11 cellular contexts compared by ENCODE assay signal in genomic region chr11:78290293-78291176, GRCh38.
DNase-seq lines count a peak whose midpoint lies in the region; ATAC-seq and TF ChIP-seq lines count a peak whose summit lies in the region.
"Had no signal": no experiment of that assay in that cellular context is flagged by ENCODE, and none has a peak within 500 bp of the region (broad histone marks: within the 10 kb centered on the region; RNA-seq: fewer than 3 reads in every experiment).

No MANE protein-coding gene starts in this region.

- peaks cover 39% of the 10 kb centered on the region for H3K4me1 Mint-ChIP-seq in activated naive CD8-positive, alpha-beta T cell treated with anti-CD3 and anti-CD28 coated beads, Interleukin-2, amount 10 ng/mL, durations not matched to agents 7 days and 5 days

- H3K4me1 ChIP-seq in right lobe of liver: peaks cover 0 to 23% (median 8%) of the 10 kb centered on the region in 4 donors

- no peaks in the 10 kb centered on the region for H3K36me3 ChIP-seq in BJ (ENCODE audit: control insufficient read depth, insufficient read depth, low read length)
- no peaks in the 10 kb centered on the region for H3K36me3 ChIP-seq in right lobe of liver
- H3K36me3 ChIP-seq: thyroid gland had no signal

- peak overlapping the region; percentile 80 for H3K27ac Mint-ChIP-seq in activated naive CD8-positive, alpha-beta T cell treated with anti-CD3 and anti-CD28 coated beads, Interleukin-2, amount 10 ng/mL, durations not matched to agents 7 days and 5 days

- H3K4me3 ChIP-seq in BJ (ENCODE audit: low read depth, low read length) (no peak overlapping the region), right lobe of liver (no peak overlapping the region)
- H3K4me3 ChIP-seq: thyroid gland had no signal

- CTCF ChIA-PET in BJ (lab: Yijun Ruan, JAX): no interaction called here

- H3K36me3 Mint-ChIP-seq in activated naive CD8-positive, alpha-beta T cell treated with anti-CD3 and anti-CD28 coated beads, Interleukin-2, amount 10 ng/mL, durations not matched to agents 7 days and 5 days: peaks cover 36% of the 10 kb centered on the region

- peak; percentile 31 for DNase-seq in BJ (ENCODE audit: low read depth)
- peak; percentile 95 for DNase-seq in KBM-7
- DNase-seq in activated naive CD8-positive, alpha-beta T cell treated with anti-CD3 and anti-CD28 coated beads, Interleukin-2, amount 10 ng/mL, durations not matched to agents 7 days and 5 days: no peak
- DNase-seq in right lobe of liver: peak in 1 of 3 donors; percentile 76
- no peak for DNase-seq in NCI-H2107 treated with DMSO at 0.1 percent for 48 hours (lab: John Stamatoyannopoulos, UW; ENCODE audit: unreplicated experiment)
- no peak for DNase-seq in NCI-H2171 (lab: John Stamatoyannopoulos, UW)
- DNase-seq in ureter (ENCODE audit: low spot score): no peak
- DNase-seq: amygdala, NCI-H146, thyroid gland had no signal

- TF ChIP-seq CTCF in BJ (IDR thresholded peaks at IDR 0.05; ENCODE audit: insufficient read depth, low read depth, low read length) (no peak), right lobe of liver (IDR thresholded peaks at IDR 0.05) (no peak)

- no peaks in the 10 kb centered on the region for H3K9me3 ChIP-seq in right lobe of liver
- H3K9me3 ChIP-seq: thyroid gland had no signal

- 28% methylated on average over 6 of the region's 6 CpGs for WGBS in right lobe of liver (ENCODE audit: insufficient coverage, low coverage, low lambda C conversion rate, missing lambda C conversion rate)

- in situ Hi-C loops in KBM-7 (cut with MboI; ENCODE audit: low pct_unique_long_range_greater_than_20kb, low sequenced_read_pairs): no loop called here

- TF ChIP-seq POLR2A in right lobe of liver (IDR thresholded peaks at IDR 0.05): no peak

- peaks cover 14% of the 10 kb centered on the region for H3K9me3 Mint-ChIP-seq in activated naive CD8-positive, alpha-beta T cell treated with anti-CD3 and anti-CD28 coated beads, Interleukin-2, amount 10 ng/mL, durations not matched to agents 7 days and 5 days

- peak overlapping the region; percentile 62 for H3K4me3 Mint-ChIP-seq in activated naive CD8-positive, alpha-beta T cell treated with anti-CD3 and anti-CD28 coated beads, Interleukin-2, amount 10 ng/mL, durations not matched to agents 7 days and 5 days

- H3K27me3 Mint-ChIP-seq in activated naive CD8-positive, alpha-beta T cell treated with anti-CD3 and anti-CD28 coated beads, Interleukin-2, amount 10 ng/mL, durations not matched to agents 7 days and 5 days: no peaks in the 10 kb centered on the region

- peak overlapping the region in 2 of 3 donors; percentile 51 to 74 for H3K27ac ChIP-seq in right lobe of liver
- H3K27ac ChIP-seq: thyroid gland had no signal

- intact Hi-C loops in right lobe of liver (cut with DNase I): no loop called here

- POLR2A ChIA-PET in BJ (lab: Charles Lee): no interaction called here
- POLR2A ChIA-PET in activated naive CD8-positive, alpha-beta T cell treated with anti-CD3 and anti-CD28 coated beads, Interleukin-2, amount 10 ng/mL, durations not matched to agents 7 days and 5 days (lab: Charles Lee): no interaction called here

- ATAC-seq in activated naive CD8-positive, alpha-beta T cell treated with anti-CD3 and anti-CD28 coated beads, Interleukin-2, amount 10 ng/mL, durations not matched to agents 7 days and 5 days (ENCODE audit: low read depth): peak; percentile 67
- peak; percentile 89 to 99 (median 92) for ATAC-seq in right lobe of liver
- ATAC-seq in GM19452 (IDR thresholded peaks at IDR 0.05; ENCODE audit: unreplicated experiment): no peak

- H3K27me3 ChIP-seq in BJ (ENCODE audit: control insufficient read depth, insufficient read depth, low read length): no peaks in the 10 kb centered on the region
- no peaks in the 10 kb centered on the region for H3K27me3 ChIP-seq in right lobe of liver
- H3K27me3 ChIP-seq: thyroid gland had no signal

Comparison
In these comparisons a context has a peak if more than half of its experiments do, and no peak if none do; other contexts are left out.
1. DNase-seq: peak in BJ (single experiment) and KBM-7 (single experiment); none in activated naive CD8-positive, alpha-beta T cell treated with anti-CD3 and anti-CD28 coated beads, Interleukin-2, amount 10 ng/mL, durations not matched to agents 7 days and 5 days (single experiment), NCI-H2107 treated with DMSO at 0.1 percent for 48 hours (single experiment), NCI-H2171 (single experiment) and ureter (single experiment).